ENCODE assay signal across 15 cellular contexts in genomic region chr2:73852020-73852419, GRCh38. TPM values are rescaled to one million over a fixed set of nuclear protein-coding genes. Genes with fewer than 3 reads are reported as not detected.
DNase-seq lines count a peak whose midpoint lies in the region; ATAC-seq and TF ChIP-seq lines count a peak whose summit lies in the region.
"Had no signal": no experiment of that assay in that cellular context is flagged by ENCODE, and none has a peak within 500 bp of the region (broad histone marks: within the 10 kb centered on the region; RNA-seq: fewer than 3 reads in every experiment).

No MANE protein-coding gene starts in this region.

- CTCF ChIA-PET in WTC11 (lab: Charles Lee): interaction anchor here (0.7 to 1.2 kb wide), 2 partner anchors 13 to 528 kb away, joined by 3 read pairs; no protein-coding TSS in a partner anchor

- no peak overlapping the region for H3K27ac Mint-ChIP-seq in WTC11

- TF ChIP-seq POLR2A in uterus (IDR thresholded peaks at IDR 0.05): no peak
- TF ChIP-seq POLR2A in ovary (IDR thresholded peaks at IDR 0.05): no peak

- ATAC-seq in WTC11: no peak

- H3K27ac ChIP-seq in uterus (no peak overlapping the region), ovary (no peak overlapping the region)

- H3K4me3 Mint-ChIP-seq in WTC11: no peak overlapping the region
- H3K4me3 Mint-ChIP-seq: activated naive CD8-positive, alpha-beta T cell; CD4-positive, alpha-beta memory T cell had no signal

- H3K9me3 ChIP-seq in uterus: no peaks in the 10 kb centered on the region
- no peaks in the 10 kb centered on the region for H3K9me3 ChIP-seq in ovary
- H3K9me3 ChIP-seq: transverse colon had no signal

- no peaks in the 10 kb centered on the region for H3K27me3 Mint-ChIP-seq in WTC11 (ENCODE audit: low read depth)
- H3K27me3 Mint-ChIP-seq: activated naive CD8-positive, alpha-beta T cell; CD4-positive, alpha-beta memory T cell had no signal

- H3K9me3 Mint-ChIP-seq in WTC11: no peaks in the 10 kb centered on the region
- H3K9me3 Mint-ChIP-seq: CD4-positive, alpha-beta memory T cell had no signal

- no peak overlapping the region for H3K4me3 ChIP-seq in HFF-Myc (replicated peaks; ENCODE audit: low read depth, low read length)
- H3K4me3 ChIP-seq in uterus: no peak overlapping the region
- no peak overlapping the region for H3K4me3 ChIP-seq in ovary
- H3K4me3 ChIP-seq: transverse colon had no signal

- no peaks in the 10 kb centered on the region for H3K4me1 Mint-ChIP-seq in WTC11
- H3K4me1 Mint-ChIP-seq: CD4-positive, alpha-beta memory T cell had no signal

- H3K4me1 ChIP-seq in uterus (no peaks in the 10 kb centered on the region), ovary (ENCODE audit: insufficient read depth) (no peaks in the 10 kb centered on the region)

- DNase-seq in AG08395 (ENCODE audit: low spot score) (peak; percentile 76), HFF-Myc (ENCODE audit: extremely low read depth, low read depth) (peak; percentile 31), amniotic stem cell (lab: John Stamatoyannopoulos, UW) (peak; percentile 28), hepatic stellate cell (ENCODE audit: low spot score) (peak; percentile 67), uterus (no peak), ovary (no peak), SIG-M5 (lab: John Stamatoyannopoulos, UW) (no peak), WTC11 (ENCODE audit: low spot score) (no peak)
- DNase-seq: activated CD4-positive, alpha-beta T cell treated with anti-CD3 and anti-CD28 coated beads for 48 hours; CD4-positive, alpha-beta memory T cell; effector CD4-positive, alpha-beta T cell; MM.1S; NCI-H524 treated with DMSO at 0.1 percent for 48 hours had no signal

- TF ChIP-seq CTCF in HFF-Myc (IDR thresholded peaks at IDR 0.05; ENCODE audit: low read depth, low read length, missing control alignments) (no peak), uterus (IDR thresholded peaks at IDR 0.05) (no peak), ovary (IDR thresholded peaks at IDR 0.05) (no peak), WTC11 (IDR thresholded peaks at IDR 0.05) (no peak)

- H3K36me3 ChIP-seq in uterus: no peaks in the 10 kb centered on the region
- no peaks in the 10 kb centered on the region for H3K36me3 ChIP-seq in ovary

- intact Hi-C loops in uterus (cut with DNase I; ENCODE audit: low total_unique reads): no loop called here
- intact Hi-C loops in ovary (cut with DNase I): no loop called here

- peaks cover 53% of the 10 kb centered on the region for H3K36me3 Mint-ChIP-seq in WTC11

- no peaks in the 10 kb centered on the region for H3K27me3 ChIP-seq in uterus
- H3K27me3 ChIP-seq in ovary: no peaks in the 10 kb centered on the region
- H3K27me3 ChIP-seq: transverse colon had no signal

- no peak for TF ChIP-seq EP300 in ovary (IDR thresholded peaks at IDR 0.05)

- POLR2A ChIA-PET in WTC11 (lab: Charles Lee): no interaction called here

TF ChIP-seq in WTC11, 78 proteins besides CTCF, POLR2A, EP300 and RAD21:
- no peak for TF ChIP-seq CDX4 (CRISPR knock-in tag; IDR thresholded peaks at IDR 0.05; ENCODE audit: borderline replicate concordance)

RNA-seq across cellular contexts. Expression of gene STAMBP, which starts 23.3 kb away (rescaled TPM):
- total RNA-seq in uterus (100 to 1,000 TPM in 1 of 4 donors, 10 to 100 TPM in 3; 31.8 to 115 (median 43.7) TPM), ovary (10 to 100 TPM; 17.0 to 34.2 (median 28.1) TPM), WTC11 (2021) (34.4 to 40.9 TPM (median 35.2 TPM) in 3 replicates)
- polyA plus RNA-seq in ovary: 10 to 100 TPM; 24.7 to 67.9 TPM

RNA-seq across cellular contexts. Expression of gene ACTG2, which starts 40.8 kb away (rescaled TPM):
- total RNA-seq in uterus (1,000 to 10,000 TPM in 1 of 4 donors, 100 to 1,000 TPM in 3; 171 to 1,273 (median 578) TPM), ovary (100 to 1,000 TPM in 1 of 7 donors, 10 to 100 TPM in 4, 1 to 10 TPM in 2; 3.8 to 558 (median 42.6) TPM), WTC11 (2021) (1.4 to 2.7 TPM (median 1.8 TPM) in 3 replicates)
- polyA plus RNA-seq in ovary: 100 to 1,000 TPM in 1 of 2 donors, 10 to 100 TPM in 1; 66.5 to 478 TPM
- total RNA-seq: CD4-positive, alpha-beta memory T cell had no signal
- polyA plus RNA-seq: CD4-positive, alpha-beta memory T cell had no signal

Comparison
In these comparisons a context has a peak if more than half of its experiments do, and no peak if none do; other contexts are left out.
1. DNase-seq: peak in AG08395 (single experiment), HFF-Myc (single experiment), amniotic stem cell (single experiment) and hepatic stellate cell (single experiment); none in uterus (0 of 2), ovary (0 of 5), SIG-M5 (single experiment) and WTC11 (single experiment).